In the genomic region with DNA sequence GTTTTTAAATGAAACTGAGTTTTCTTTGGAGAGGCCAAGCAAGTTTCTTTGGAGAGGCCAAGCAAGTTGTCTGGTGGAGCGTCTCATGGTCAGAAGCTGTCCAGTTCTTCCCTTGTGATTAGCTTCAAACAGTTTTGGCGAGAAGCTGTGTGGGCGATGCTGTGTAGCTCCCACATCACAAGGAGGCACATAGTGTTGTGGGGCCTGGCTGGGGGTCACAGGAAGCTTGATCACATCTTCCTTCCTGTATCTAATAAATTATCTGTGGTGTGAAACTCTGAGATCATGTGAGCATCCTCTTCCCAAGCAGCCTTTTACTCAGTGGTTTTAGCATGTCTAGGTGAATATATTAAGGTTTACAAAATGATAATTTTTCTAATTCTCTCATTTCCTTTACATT, we compare ENCODE assay signal across 19 cellular contexts.
"Had no signal": no experiment of that assay in that cellular context is flagged by ENCODE, and none has a peak within 500 bp of the region (broad histone marks: within the 10 kb centered on the region; RNA-seq: fewer than 3 reads in every experiment).

No MANE protein-coding gene starts in this region.

- H3K4me3 Mint-ChIP-seq: activated CD4-positive, alpha-beta T cell treated with anti-CD3 and anti-CD28 coated beads for 36 hours; activated naive CD4-positive, alpha-beta T cell treated with anti-CD3 and anti-CD28 coated beads, Interleukin-2, amount 50 U/mL, for 24 hours; endodermal cell; mesothelial cell of epicardium; WTC11 had no signal

- H3K27ac ChIP-seq: epithelial cell of prostate, left lung, right atrium auricular region, stomach had no signal

- DNase-seq: activated CD4-positive, alpha-beta T cell treated with anti-CD3 and anti-CD28 coated beads for 36 hours; activated CD8-positive, alpha-beta memory T cell treated with anti-CD3 and anti-CD28 coated beads for 24 hours; activated CD8-positive, alpha-beta memory T cell treated with anti-CD3 and anti-CD28 coated beads, Interleukin-2, amount 50 U/mL, for 48 hours; activated effector memory CD4-positive, alpha-beta T cell treated with anti-CD3 and anti-CD28 coated beads, Interleukin-2, amount 50 U/mL, for 16 hours; activated T-cell treated with anti-CD3 and anti-CD28 coated beads, Interleukin-2, amount 50 U/mL, for 48 hours; endodermal cell; foreskin fibroblast; hypothalamus; left lung; occipital lobe; stomach; trophoblast cell had no signal

- H3K4me1 Mint-ChIP-seq: endodermal cell, mesothelial cell of epicardium had no signal

- H3K27ac Mint-ChIP-seq: activated CD4-positive, alpha-beta T cell treated with anti-CD3 and anti-CD28 coated beads for 36 hours; activated naive CD4-positive, alpha-beta T cell treated with anti-CD3 and anti-CD28 coated beads, Interleukin-2, amount 50 U/mL, for 24 hours; endodermal cell; mesothelial cell of epicardium; progenitor cell of endocrine pancreas; WTC11 had no signal

- H3K27me3 ChIP-seq: left lung, right atrium auricular region, stomach had no signal

- H3K9me3 ChIP-seq: left lung, right atrium auricular region, stomach had no signal

- H3K4me3 ChIP-seq: left lung, right atrium auricular region, stomach had no signal

- ATAC-seq: activated CD4-positive, alpha-beta T cell treated with anti-CD3 and anti-CD28 coated beads for 36 hours; left lung; WTC11 had no signal

- H3K36me3 Mint-ChIP-seq: activated naive CD4-positive, alpha-beta T cell treated with anti-CD3 and anti-CD28 coated beads, Interleukin-2, amount 50 U/mL, for 24 hours; mesothelial cell of epicardium; WTC11 had no signal

- FAIRE-seq: keratinocyte had no signal

- H3K36me3 ChIP-seq: left lung, right atrium auricular region, stomach had no signal

- H3K4me1 ChIP-seq: left lung, right atrium auricular region, stomach had no signal

- H3K9me3 Mint-ChIP-seq: activated naive CD4-positive, alpha-beta T cell treated with anti-CD3 and anti-CD28 coated beads, Interleukin-2, amount 50 U/mL, for 24 hours; endodermal cell; WTC11 had no signal
